In genomic region chr6:46323966-46324622, GRCh38 we compare ENCODE assay signal across 22 cellular contexts.
A peak's percentile ranks its signal among the peaks of the same experiment; 100 is the strongest.
DNase-seq lines count a peak whose midpoint lies in the region; ATAC-seq, FAIRE-seq and TF ChIP-seq lines count a peak whose summit lies in the region.
"Had no signal": no experiment of that assay in that cellular context is flagged by ENCODE, and none has a peak within 500 bp of the region (broad histone marks: within the 10 kb centered on the region; RNA-seq: fewer than 3 reads in every experiment).

No MANE protein-coding gene starts in this region.

- H3K4me1 ChIP-seq in sigmoid colon: peaks cover 0 to 78% (median 67%) of the 10 kb centered on the region in 4 donors
- no peaks in the 10 kb centered on the region for H3K4me1 ChIP-seq in right lobe of liver
- H3K4me1 ChIP-seq: left lung had no signal

- TF ChIP-seq EP300 in sigmoid colon (IDR thresholded peaks at IDR 0.05): no peak

- H3K36me3 ChIP-seq in sigmoid colon (no peaks in the 10 kb centered on the region), right lobe of liver (no peaks in the 10 kb centered on the region)
- H3K36me3 ChIP-seq: heart right ventricle, left lung had no signal

- WGBS in sigmoid colon, 2 donors: 22 to 67% methylated on average over 3 of the region's 3 CpGs
- WGBS in right lobe of liver (ENCODE audit: insufficient coverage, low coverage, low lambda C conversion rate, missing lambda C conversion rate): 79% methylated on average over 3 of the region's 3 CpGs

- peaks cover 3% of the 10 kb centered on the region for H3K36me3 Mint-ChIP-seq in activated CD4-positive, alpha-beta memory T cell treated with anti-CD3 and anti-CD28 coated beads, Interleukin-2, amount 10 ng/mL, durations not matched to agents 7 days and 5 days (ENCODE audit: low read depth)
- H3K36me3 Mint-ChIP-seq: activated naive CD4-positive, alpha-beta T cell treated with anti-CD3 and anti-CD28 coated beads, Interleukin-2, amount 10 ng/mL, durations not matched to agents 7 days and 5 days; CD8-positive, alpha-beta T cell had no signal

- POLR2A ChIA-PET in activated CD4-positive, alpha-beta memory T cell treated with anti-CD3 and anti-CD28 coated beads, Interleukin-2, amount 10 ng/mL, durations not matched to agents 7 days and 5 days (lab: Charles Lee): interaction anchor here (1.5 kb wide), 1 partner anchor 194 kb away, joined by 5 read pairs; the partner anchor contains the start of gene ENPP4

- peak overlapping the region; percentile 37 for H3K27ac Mint-ChIP-seq in activated CD4-positive, alpha-beta memory T cell treated with anti-CD3 and anti-CD28 coated beads, Interleukin-2, amount 10 ng/mL, durations not matched to agents 7 days and 5 days
- H3K27ac Mint-ChIP-seq: activated naive CD4-positive, alpha-beta T cell treated with anti-CD3 and anti-CD28 coated beads, Interleukin-2, amount 10 ng/mL, durations not matched to agents 7 days and 5 days; CD8-positive, alpha-beta T cell; T-helper 17 cell had no signal

- TF ChIP-seq CTCF in fibroblast of villous mesenchyme (IDR thresholded peaks at IDR 0.05; ENCODE audit: insufficient read depth, low read depth, low read length) (no peak), sigmoid colon (IDR thresholded peaks at IDR 0.05) (no peak), right lobe of liver (IDR thresholded peaks at IDR 0.05) (no peak)

- no peaks in the 10 kb centered on the region for H3K27me3 ChIP-seq in sigmoid colon
- H3K27me3 ChIP-seq in right lobe of liver: no peaks in the 10 kb centered on the region
- H3K27me3 ChIP-seq: heart right ventricle, left lung had no signal

- H3K4me3 Mint-ChIP-seq in activated CD4-positive, alpha-beta memory T cell treated with anti-CD3 and anti-CD28 coated beads, Interleukin-2, amount 10 ng/mL, durations not matched to agents 7 days and 5 days: peak overlapping the region; percentile 33
- H3K4me3 Mint-ChIP-seq: activated naive CD4-positive, alpha-beta T cell treated with anti-CD3 and anti-CD28 coated beads, Interleukin-2, amount 10 ng/mL, durations not matched to agents 7 days and 5 days; CD8-positive, alpha-beta T cell; T-helper 17 cell had no signal

- FAIRE-seq in GM12891 (lab: Jason Lieb, UNC): no peak
- FAIRE-seq: colon had no signal

- peaks cover 9% of the 10 kb centered on the region for H3K27me3 Mint-ChIP-seq in activated CD4-positive, alpha-beta memory T cell treated with anti-CD3 and anti-CD28 coated beads, Interleukin-2, amount 10 ng/mL, durations not matched to agents 7 days and 5 days

- TF ChIP-seq POLR2A in sigmoid colon (IDR thresholded peaks at IDR 0.05): no peak
- TF ChIP-seq POLR2A in right lobe of liver (IDR thresholded peaks at IDR 0.05): no peak
- TF ChIP-seq POLR2A in GM12891 (IDR thresholded peaks at IDR 0.05; ENCODE audit: low read depth, low read length): no peak

- H3K27ac ChIP-seq in sigmoid colon: peak overlapping the region in 3 of 4 donors; percentile 27 to 65 (median 57)
- no peak overlapping the region for H3K27ac ChIP-seq in right lobe of liver
- H3K27ac ChIP-seq: PC-9, VCaP had no signal

- H3K9me3 Mint-ChIP-seq in activated CD4-positive, alpha-beta memory T cell treated with anti-CD3 and anti-CD28 coated beads, Interleukin-2, amount 10 ng/mL, durations not matched to agents 7 days and 5 days: no peaks in the 10 kb centered on the region
- H3K9me3 Mint-ChIP-seq: activated naive CD4-positive, alpha-beta T cell treated with anti-CD3 and anti-CD28 coated beads, Interleukin-2, amount 10 ng/mL, durations not matched to agents 7 days and 5 days; CD8-positive, alpha-beta T cell had no signal

- ATAC-seq in right lobe of liver: no peak
- ATAC-seq: CD8-positive, alpha-beta T cell; T-helper 17 cell had no signal

- no peaks in the 10 kb centered on the region for H3K9me3 ChIP-seq in sigmoid colon
- no peaks in the 10 kb centered on the region for H3K9me3 ChIP-seq in right lobe of liver
- H3K9me3 ChIP-seq: heart right ventricle, left lung had no signal

- DNase-seq in G401 (ENCODE audit: low spot score) (peak; percentile 16), fibroblast of villous mesenchyme (ENCODE audit: low read depth) (no peak), sigmoid colon (no peak), right lobe of liver (no peak), GM12891 (ENCODE audit: insufficient read length, low spot score) (no peak)
- DNase-seq in activated CD4-positive, alpha-beta memory T cell treated with anti-CD3 and anti-CD28 coated beads, Interleukin-2, amount 10 ng/mL, durations not matched to agents 7 days and 5 days: no peak
- DNase-seq in stimulated activated CD4-positive, alpha-beta T cell treated with anti-CD3 and anti-CD28 coated beads, Interleukin-2, amount 100 ng/mL, for 48 hours: no peak
- DNase-seq: activated CD4-positive, alpha-beta T cell treated with anti-CD3 and anti-CD28 coated beads, Interleukin-2, amount 50 U/mL, for 4 hours; activated naive CD4-positive, alpha-beta T cell treated with anti-CD3 and anti-CD28 coated beads, Interleukin-2, amount 10 ng/mL, durations not matched to agents 7 days and 5 days; activated T-cell treated with anti-CD3 and anti-CD28 coated beads, Interleukin-2, amount 50 U/mL, for 1 hour; CD8-positive, alpha-beta T cell; DMS53; H7; heart right ventricle; left lung; NCI-H1436 treated with DMSO at 0.1 percent for 48 hours; NCI-H774; SIG-M5; T-helper 17 cell had no signal

- CTCF ChIA-PET in activated CD4-positive, alpha-beta memory T cell treated with anti-CD3 and anti-CD28 coated beads, Interleukin-2, amount 10 ng/mL, durations not matched to agents 7 days and 5 days (lab: Charles Lee): no interaction called here

- intact Hi-C loops in sigmoid colon (cut with DNase I) (no loop called here), right lobe of liver (cut with DNase I) (no loop called here)

- peak overlapping the region; percentile 52 for H3K4me3 ChIP-seq in fibroblast of villous mesenchyme (ENCODE audit: low read depth, low read length)
- H3K4me3 ChIP-seq in sigmoid colon: peak overlapping the region in 2 of 4 donors; percentile 7 to 27
- H3K4me3 ChIP-seq in right lobe of liver: no peak overlapping the region
- H3K4me3 ChIP-seq: heart right ventricle, PC-9 had no signal

- in situ Hi-C loops in G401 (cut with HindIII; ENCODE audit: low sequenced_read_pairs): no loop called here

- H3K4me1 Mint-ChIP-seq in activated CD4-positive, alpha-beta memory T cell treated with anti-CD3 and anti-CD28 coated beads, Interleukin-2, amount 10 ng/mL, durations not matched to agents 7 days and 5 days: peaks cover 46% of the 10 kb centered on the region

TF ChIP-seq in GM12891, 5 proteins besides CTCF, POLR2A, EP300 and RAD21:
- TF ChIP-seq POU2F2 (IDR thresholded peaks at IDR 0.05; ENCODE audit: low read depth, low read length) (no peak), POLR2AphosphoS5 (IDR thresholded peaks at IDR 0.05; ENCODE audit: low read depth, low read length) (no peak), PAX5 (IDR thresholded peaks at IDR 0.05; ENCODE audit: insufficient read depth, low read length, severe bottlenecking) (no peak), SPI1 (IDR thresholded peaks at IDR 0.05; ENCODE audit: low read depth, low read length) (no peak), TAF1 (IDR thresholded peaks at IDR 0.05; ENCODE audit: low read depth, low read length) (no peak)

Comparison
In these comparisons a context has a peak if more than half of its experiments do, and no peak if none do; other contexts are left out.
1. H3K27ac ChIP-seq: peak in sigmoid colon (3 of 4); none in right lobe of liver (0 of 3).